ENCODE assay signal across 19 cellular contexts in the genomic region with DNA sequence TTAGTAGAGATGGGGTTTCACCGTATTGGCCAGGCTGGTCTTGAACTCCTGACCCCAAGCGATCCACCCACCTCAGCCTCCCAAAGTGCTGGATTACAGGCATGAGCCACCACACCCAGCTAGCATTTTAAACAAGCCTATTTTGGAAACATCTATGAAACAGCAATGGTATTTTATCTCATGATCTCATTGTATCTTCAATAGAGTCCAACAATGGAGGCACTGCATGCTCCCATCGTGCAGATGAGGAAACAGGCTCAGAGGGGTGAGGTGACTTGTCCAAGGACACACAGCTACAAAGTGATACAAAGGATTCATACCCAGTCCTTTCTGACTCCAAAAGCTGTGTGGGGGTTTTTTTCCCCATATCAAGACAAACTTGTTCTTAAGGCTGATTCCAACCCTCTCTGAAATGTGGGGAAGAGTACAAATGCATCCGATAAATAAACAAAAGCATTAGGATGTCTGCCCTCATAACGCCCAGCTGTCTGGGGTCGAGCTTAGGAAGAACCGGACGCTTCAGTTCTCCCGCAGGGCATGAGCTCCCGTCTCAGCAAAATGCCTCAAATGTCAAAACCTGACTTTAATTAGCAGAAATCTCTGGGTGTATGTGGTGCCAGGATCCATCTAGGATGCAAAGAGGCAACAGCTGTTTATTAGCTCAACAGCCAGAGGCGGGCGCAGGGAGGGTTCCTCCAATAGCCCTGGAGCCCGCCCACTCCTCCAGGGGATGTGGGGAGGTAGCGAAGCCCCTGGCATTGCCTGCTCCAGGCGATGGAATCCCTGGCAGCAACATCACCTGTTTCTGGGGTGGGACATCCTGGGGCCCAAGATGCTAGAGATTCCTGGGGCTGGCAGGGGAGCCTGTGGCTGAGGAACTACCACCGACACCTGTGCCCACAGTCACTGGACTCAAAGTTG.
"Had no signal": no experiment of that assay in that cellular context is flagged by ENCODE, and none has a peak within 500 bp of the region (broad histone marks: within the 10 kb centered on the region; RNA-seq: fewer than 3 reads in every experiment).

No MANE protein-coding gene starts in this region.

- H3K4me3 ChIP-seq: lung, mucosa of descending colon, right lobe of liver, spleen, tibial nerve had no signal

- H3K36me3 Mint-ChIP-seq: brain; natural killer cell; stimulated activated naive B cell treated with anti-CD40 and anti-IgM and Interleukin-4, amounts not matched to agents 10 μg/mL and 1 μg/mL and 100 μg/mL, for 72 hours had no signal

- H3K9me3 Mint-ChIP-seq: activated CD4-positive, alpha-beta T cell treated with anti-CD3 and anti-CD28 coated beads, Interleukin-2, amount 10 ng/mL, durations not matched to agents 7 days and 5 days; dendritic cell treated with granulocyte-macrophage colony-stimulating factor and Interleukin-4, amounts not matched to agents 40 ng/mL and 50 ng/mL, for 4 days; effector memory CD8-positive, alpha-beta T cell had no signal

- H3K36me3 ChIP-seq: right lobe of liver, spleen, tibial nerve had no signal

- H3K4me1 Mint-ChIP-seq: activated CD4-positive, alpha-beta T cell treated with anti-CD3 and anti-CD28 coated beads, Interleukin-2, amount 10 ng/mL, durations not matched to agents 7 days and 5 days; natural killer cell had no signal

- H3K9me3 ChIP-seq: mucosa of descending colon, right lobe of liver, spleen, tibial nerve had no signal

- H3K27me3 ChIP-seq: right lobe of liver had no signal

- H3K27ac ChIP-seq: right lobe of liver, spleen, tibial nerve had no signal

- H3K4me1 ChIP-seq: right lobe of liver, spleen, tibial nerve had no signal

- H3K4me3 Mint-ChIP-seq: activated CD4-positive, alpha-beta T cell treated with anti-CD3 and anti-CD28 coated beads, Interleukin-2, amount 10 ng/mL, durations not matched to agents 7 days and 5 days; dendritic cell treated with granulocyte-macrophage colony-stimulating factor and Interleukin-4, amounts not matched to agents 40 ng/mL and 50 ng/mL, for 4 days; effector memory CD8-positive, alpha-beta T cell; natural killer cell; stimulated activated naive B cell treated with anti-CD40 and anti-IgM and Interleukin-4, amounts not matched to agents 10 μg/mL and 1 μg/mL and 100 μg/mL, for 72 hours had no signal

- DNase-seq: activated CD4-positive, alpha-beta T cell treated with anti-CD3 and anti-CD28 coated beads, Interleukin-2, amount 10 ng/mL, durations not matched to agents 7 days and 5 days; activated CD4-positive, CD25-positive, alpha-beta regulatory T cell; activated CD8-positive, alpha-beta memory T cell treated with anti-CD3 and anti-CD28 coated beads for 24 hours; activated naive CD4-positive, alpha-beta T cell treated with anti-CD3 and anti-CD28 coated beads, Interleukin-2, amount 50 U/mL, for 16 hours; cerebellar nuclear complex; effector memory CD8-positive, alpha-beta T cell; left cardiac atrium; mucosa of descending colon; natural killer cell; occipital lobe; right lobe of liver; spleen; stimulated activated CD4-positive, alpha-beta T cell treated with anti-CD3 and anti-CD28 coated beads, Interleukin-2, amount 100 ng/mL, for 24 hours; stimulated activated naive B cell treated with anti-CD40 and anti-IgM and Interleukin-4, amounts not matched to agents 10 μg/mL and 1 μg/mL and 100 μg/mL, for 72 hours had no signal

- H3K27ac Mint-ChIP-seq: activated CD4-positive, alpha-beta T cell treated with anti-CD3 and anti-CD28 coated beads, Interleukin-2, amount 10 ng/mL, durations not matched to agents 7 days and 5 days; dendritic cell treated with granulocyte-macrophage colony-stimulating factor and Interleukin-4, amounts not matched to agents 40 ng/mL and 50 ng/mL, for 4 days; effector memory CD8-positive, alpha-beta T cell; natural killer cell; progenitor cell of endocrine pancreas; stimulated activated naive B cell treated with anti-CD40 and anti-IgM and Interleukin-4, amounts not matched to agents 10 μg/mL and 1 μg/mL and 100 μg/mL, for 72 hours had no signal

- ATAC-seq: effector memory CD8-positive, alpha-beta T cell; mucosa of descending colon; natural killer cell; right lobe of liver; stimulated activated naive B cell treated with anti-CD40 and anti-IgM and Interleukin-4, amounts not matched to agents 10 μg/mL and 1 μg/mL and 100 μg/mL, for 72 hours had no signal
